Comparison of ENCODE assay signal across 8 cellular contexts in the genomic region with DNA sequence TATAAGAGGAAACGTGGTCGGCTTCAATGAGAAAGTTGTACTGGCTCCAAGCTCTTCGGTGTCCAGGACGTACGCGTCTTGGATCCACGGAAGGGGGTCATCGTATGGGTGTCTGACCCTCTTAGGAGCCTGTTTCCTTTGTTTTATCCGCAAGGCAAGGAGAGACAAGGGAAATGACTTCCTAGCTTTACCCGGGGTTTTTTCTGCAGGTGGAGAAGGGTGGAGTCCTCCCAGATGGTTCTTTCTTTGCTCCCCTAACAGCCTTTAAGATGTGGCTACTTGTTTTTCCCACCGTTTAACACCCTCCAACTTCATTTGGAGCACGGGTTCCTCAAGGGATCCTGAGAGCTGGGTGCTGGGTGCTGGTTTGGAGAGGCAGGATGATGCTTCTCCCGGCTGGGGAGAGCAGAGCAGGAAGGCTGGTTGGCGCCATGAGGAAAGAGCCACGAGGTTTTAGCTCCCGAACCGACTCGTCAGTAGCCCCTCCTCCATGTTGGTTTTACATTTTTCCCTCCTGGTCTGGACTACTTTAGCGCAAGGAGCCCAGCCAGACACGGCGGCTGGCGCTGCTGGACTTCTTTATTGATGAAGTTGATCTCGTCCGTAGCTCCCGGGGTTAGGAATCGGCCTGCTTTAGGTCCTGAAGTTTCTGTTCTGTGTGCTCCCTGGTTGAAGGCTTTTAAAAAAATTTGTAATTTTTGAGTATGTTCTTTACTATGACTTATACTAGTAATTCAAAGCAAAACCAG. TPM values are rescaled to one million over a fixed set of nuclear protein-coding genes. Genes with fewer than 3 reads are reported as not detected.
DNase-seq lines count a peak whose midpoint lies in the region; ATAC-seq and TF ChIP-seq lines count a peak whose summit lies in the region.

No MANE protein-coding gene starts in this region.

- H3K27me3 ChIP-seq in left lung, result peaks cover 0 to 23% of the 10 kb centered on the region in 2 donors

- H3K9me3 ChIP-seq in left lung, result no peaks in the 10 kb centered on the region

- no peak for TF ChIP-seq CTCF in left lung (IDR thresholded peaks at IDR 0.05)

- peak overlapping the region in 1 of 2 donors; percentile 83 for H3K27ac Mint-ChIP-seq in T-cell
- peak overlapping the region; percentile 92 for H3K27ac Mint-ChIP-seq in stimulated activated effector memory CD8-positive, alpha-beta T cell treated with anti-CD3 and anti-CD28 coated beads, Interleukin-12 subunit alpha, Interleukin-12 subunit beta, amount 100 ng/mL, for 72 hours

- CTCF ChIA-PET in T-cell (lab: Charles Lee), result interaction anchor here (0.7 to 1.9 kb wide), 5 partner anchors 9 to 230 kb away, joined by 3 to 6 read pairs (median 4); no protein-coding TSS in a partner anchor

- peaks cover 4 to 16% of the 10 kb centered on the region in 2 donors for H3K4me1 ChIP-seq in left lung

- H3K4me1 Mint-ChIP-seq in T-cell, result peaks cover 13 to 24% (median 23%) of the 10 kb centered on the region in 3 donors
- peaks cover 40% of the 10 kb centered on the region for H3K4me1 Mint-ChIP-seq in stimulated activated effector memory CD8-positive, alpha-beta T cell treated with anti-CD3 and anti-CD28 coated beads, Interleukin-12 subunit alpha, Interleukin-12 subunit beta, amount 100 ng/mL, for 72 hours

- H3K36me3 ChIP-seq in left lung, result no peaks in the 10 kb centered on the region

- POLR2A ChIA-PET in T-cell (lab: Charles Lee), result interaction anchor here in 1 of 2 donors (0.6 kb wide), 1 partner anchor 198 kb away, joined by 4 read pairs; no protein-coding TSS in a partner anchor

- H3K4me3 ChIP-seq in left lung, result peak overlapping the region; percentile 76 to 85

- H3K9me3 Mint-ChIP-seq in T-cell, result no peaks in the 10 kb centered on the region
- no peaks in the 10 kb centered on the region for H3K9me3 Mint-ChIP-seq in stimulated activated effector memory CD8-positive, alpha-beta T cell treated with anti-CD3 and anti-CD28 coated beads, Interleukin-12 subunit alpha, Interleukin-12 subunit beta, amount 100 ng/mL, for 72 hours

- ATAC-seq in HG02610 (IDR thresholded peaks at IDR 0.05; ENCODE audit: unreplicated experiment) (peak; percentile 11), T-cell (replicated peaks in 1 of 4) (no peak), left lung (peak; percentile 51)
- no peak for ATAC-seq in stimulated activated effector memory CD8-positive, alpha-beta T cell treated with anti-CD3 and anti-CD28 coated beads, Interleukin-12 subunit alpha, Interleukin-12 subunit beta, amount 100 ng/mL, for 72 hours

- peak overlapping the region; percentile 86 to 89 (median 87) for H3K4me3 Mint-ChIP-seq in T-cell
- peak overlapping the region; percentile 86 for H3K4me3 Mint-ChIP-seq in stimulated activated effector memory CD8-positive, alpha-beta T cell treated with anti-CD3 and anti-CD28 coated beads, Interleukin-12 subunit alpha, Interleukin-12 subunit beta, amount 100 ng/mL, for 72 hours

- peak; percentile 49 for DNase-seq in stimulated activated CD4-positive, alpha-beta T cell treated with anti-CD3 and anti-CD28 coated beads, Interleukin-15, amount 100 ng/mL, for 24 hours
- no peak for DNase-seq in stimulated activated CD4-positive, alpha-beta T cell treated with anti-CD3 and anti-CD28 coated beads, Interleukin-12 subunit alpha, Interleukin-12 subunit beta, amount 100 ng/mL, for 4 hours
- DNase-seq in NCI-H146 (lab: John Stamatoyannopoulos, UW) (peak; percentile 91), T-cell (no peak), dermis blood vessel endothelial cell (peak; percentile 87), left lung (peak in 1 of 2 donors; percentile 39)
- DNase-seq in stimulated activated effector memory CD8-positive, alpha-beta T cell treated with anti-CD3 and anti-CD28 coated beads, Interleukin-12 subunit alpha, Interleukin-12 subunit beta, amount 100 ng/mL, for 72 hours (ENCODE audit: low spot score in 2 of 2), result peak in 1 of 2 donors; percentile 65

- H3K27ac ChIP-seq in left lung, result peak overlapping the region; percentile 57 to 80

- intact Hi-C loops in left lung (cut with DNase I), result loop anchor here in 1 of 2 donors (10.0 kb wide), 1 partner anchor 76 kb away; no protein-coding TSS in a partner anchor

- H3K27me3 Mint-ChIP-seq in T-cell, result peaks cover 0 to 2% of the 10 kb centered on the region in 2 donors

- H3K36me3 Mint-ChIP-seq in T-cell, result no peaks in the 10 kb centered on the region
- H3K36me3 Mint-ChIP-seq in stimulated activated effector memory CD8-positive, alpha-beta T cell treated with anti-CD3 and anti-CD28 coated beads, Interleukin-12 subunit alpha, Interleukin-12 subunit beta, amount 100 ng/mL, for 72 hours, result peaks cover 13% of the 10 kb centered on the region

RNA-seq across cellular contexts. Expression of gene UCK2, which starts 1.3 kb away (rescaled TPM):
- 1 to 10 TPM; 2.8 to 9.0 (median 6.9) TPM for total RNA-seq in T-cell
- 84.7 and 86.3 TPM in 2 replicates for total RNA-seq in dermis blood vessel endothelial cell
- total RNA-seq in left lung, result 10 to 100 TPM in 1 of 2 donors, 1 to 10 TPM in 1; 8.6 to 19.8 TPM

Comparison
In these comparisons a context has a peak if more than half of its experiments do, and no peak if none do; other contexts are left out.
1. DNase-seq: peak in stimulated activated CD4-positive, alpha-beta T cell treated with anti-CD3 and anti-CD28 coated beads, Interleukin-15, amount 100 ng/mL, for 24 hours (single experiment), NCI-H146 (single experiment) and dermis blood vessel endothelial cell (single experiment); none in stimulated activated CD4-positive, alpha-beta T cell treated with anti-CD3 and anti-CD28 coated beads, Interleukin-12 subunit alpha, Interleukin-12 subunit beta, amount 100 ng/mL, for 4 hours (single experiment) and T-cell (0 of 34).
2. ATAC-seq: peak in HG02610 (single experiment) and left lung (single experiment); none in T-cell (0 of 4) and stimulated activated effector memory CD8-positive, alpha-beta T cell treated with anti-CD3 and anti-CD28 coated beads, Interleukin-12 subunit alpha, Interleukin-12 subunit beta, amount 100 ng/mL, for 72 hours (single experiment).